In the genomic region with DNA sequence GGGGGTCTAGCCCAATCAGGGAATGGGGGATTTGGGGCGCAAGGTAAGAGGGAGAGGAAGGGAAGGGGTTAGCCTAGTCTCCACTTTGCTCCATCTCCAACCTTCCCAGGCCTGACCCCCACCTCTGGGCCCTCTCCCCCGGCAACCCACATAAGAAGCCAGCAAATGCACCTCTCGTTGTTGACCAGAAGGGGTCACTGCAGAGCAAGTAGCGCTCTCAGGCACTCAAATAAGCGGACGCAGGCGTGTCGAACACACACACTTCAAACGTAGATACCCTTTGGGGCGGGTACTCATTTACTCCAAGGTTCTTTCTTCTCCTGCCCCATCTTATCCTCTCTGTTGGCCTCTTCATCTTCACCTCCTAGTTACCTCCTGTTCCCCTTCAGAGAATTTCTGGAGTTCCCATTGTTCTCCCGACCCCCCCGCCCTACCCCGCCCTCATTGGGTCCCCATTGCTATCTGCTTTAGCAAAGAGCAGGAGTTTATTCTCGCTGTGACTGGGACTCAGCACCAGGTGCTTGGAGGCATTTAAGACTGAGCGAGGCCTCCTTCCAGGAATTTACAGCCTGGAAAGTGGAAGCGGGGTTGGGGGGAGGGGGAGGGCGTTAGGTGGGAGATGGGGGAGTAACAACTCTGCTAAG, we compare ENCODE assay signal across 8 cellular contexts. TPM values are rescaled to one million over a fixed set of nuclear protein-coding genes. Genes with fewer than 3 reads are reported as not detected.
DNase-seq lines count a peak whose midpoint lies in the region; FAIRE-seq and TF ChIP-seq lines count a peak whose summit lies in the region.

No MANE protein-coding gene starts in this region.

- H3K27me3 ChIP-seq in transverse colon: peaks cover 52% of the 10 kb centered on the region
- H3K27me3 ChIP-seq in vagina: no peaks in the 10 kb centered on the region

- TF ChIP-seq CTCF in transverse colon (IDR thresholded peaks at IDR 0.05) (peak; percentile 44 to 70 (median 53)), vagina (IDR thresholded peaks at IDR 0.05) (peak in 1 of 3 experiments; percentile 28)

- no peaks in the 10 kb centered on the region for H3K9me3 ChIP-seq in transverse colon
- no peaks in the 10 kb centered on the region for H3K9me3 ChIP-seq in vagina

- in situ Hi-C loops in transverse colon (cut with MboI; ENCODE audit: low pct_ligation_motif_present in 1 of 4, low pct_unique_long_range_greater_than_20kb in 1 of 4, low sequenced_read_pairs in 3 of 4): loop anchor here in 1 of 4 donors (25.0 kb wide), 1 partner anchor 557 kb away; no protein-coding TSS in a partner anchor

- H3K36me3 ChIP-seq in transverse colon (no peaks in the 10 kb centered on the region), vagina (no peaks in the 10 kb centered on the region)

- WGBS in transverse colon (ENCODE audit: low coverage in 1 of 2), 2 donors: 7% methylated on average over 7 to 17 of the region's 17 CpGs

- H3K4me3 ChIP-seq in transverse colon: no peak overlapping the region
- no peak overlapping the region for H3K4me3 ChIP-seq in vagina

- no peak for FAIRE-seq in HTR-8/SVneo (lab: Jason Lieb, UNC)

- H3K4me1 ChIP-seq in transverse colon (peaks cover 0 to 6% (median under 1%) of the 10 kb centered on the region in 4 donors), vagina (no peaks in the 10 kb centered on the region)

- no peak for TF ChIP-seq POLR2A in transverse colon (IDR thresholded peaks at IDR 0.05)
- no peak for TF ChIP-seq POLR2A in vagina (IDR thresholded peaks at IDR 0.05)

- intact Hi-C loops in transverse colon (cut with DNase I; ENCODE audit: low total_unique reads) (loop anchor here (5.0 to 10.0 kb wide), 2 partner anchors 565 to 1943 kb away; no protein-coding TSS in a partner anchor), vagina (cut with DNase I) (no loop called here)

- TF ChIP-seq EP300 in transverse colon (IDR thresholded peaks at IDR 0.05; ENCODE audit: low read depth): no peak

- H3K27ac ChIP-seq in transverse colon: no peak overlapping the region
- no peak overlapping the region for H3K27ac ChIP-seq in vagina

- DNase-seq in activated CD4-positive, alpha-beta T cell treated with anti-CD3 and anti-CD28 coated beads for 24 hours (ENCODE audit: low read depth in 2 of 2): peak; percentile 0 to 1
- DNase-seq in activated CD4-positive, alpha-beta T cell treated with anti-CD3 and anti-CD28 coated beads, Interleukin-2, amount 50 U/mL, for 4 hours: no peak
- peak; percentile 37 for DNase-seq in HTR-8/SVneo (ENCODE audit: insufficient read length, low spot score)
- DNase-seq in NCI-H774 (lab: John Stamatoyannopoulos, UW): peak; percentile 85
- peak; percentile 86 for DNase-seq in cerebellar cortex (ENCODE audit: low spot score)
- peak; percentile 2 for DNase-seq in kidney glomerular epithelial cell (lab: John Stamatoyannopoulos, UW)
- peak; percentile 24 for DNase-seq in transverse colon
- no peak for DNase-seq in vagina (ENCODE audit: extremely low spot score in 2 of 2)

RNA-seq across cellular contexts. Expression of a gene that starts 1.5 kb away (rescaled TPM):
- total RNA-seq in transverse colon (under 1 TPM in 1 of 4 donors, not detected in 3; 0.14 TPM), vagina (under 0.01 TPM)

Comparison
In these comparisons a context has a peak if more than half of its experiments do, and no peak if none do; other contexts are left out.
1. DNase-seq: peak in activated CD4-positive, alpha-beta T cell treated with anti-CD3 and anti-CD28 coated beads for 24 hours (2 of 2), HTR-8/SVneo (single experiment), NCI-H774 (single experiment), cerebellar cortex (single experiment), kidney glomerular epithelial cell (single experiment) and transverse colon (single experiment); none in activated CD4-positive, alpha-beta T cell treated with anti-CD3 and anti-CD28 coated beads, Interleukin-2, amount 50 U/mL, for 4 hours (0 of 2) and vagina (0 of 2).